ENCODE assay signal across 1 cellular context in genomic region chr7:156496491-156497264, GRCh38.
TF ChIP-seq lines count a peak whose summit lies in the region.

No MANE protein-coding gene starts in this region.

TF ChIP-seq in HepG2, 621 proteins besides CTCF, POLR2A, EP300 and RAD21 (continued from another document):
- TF ChIP-seq ZNF7 (CRISPR knock-in tag; IDR thresholded peaks at IDR 0.05) (no peak), CREB1 (IDR thresholded peaks at IDR 0.05) (no peak), CREB1 (CRISPR knock-in tag; IDR thresholded peaks at IDR 0.05) (0 out of 2 replicates have a peak, but pooled peaks have one; percentile 13), FOXO4 (CRISPR knock-in tag; conservative IDR thresholded peaks at IDR 0.05) (0 out of 2 replicates have a peak, but pooled peaks have one; percentile 47), MTF2 (CRISPR knock-in tag; IDR thresholded peaks at IDR 0.05; ENCODE audit: borderline replicate concordance) (no peak), ZNF646 (CRISPR knock-in tag; IDR thresholded peaks at IDR 0.05) (no peak), POLR2AphosphoS2 (IDR thresholded peaks at IDR 0.05; ENCODE audit: low read depth, low read length) (no peak), ZBTB38 (CRISPR knock-in tag; IDR thresholded peaks at IDR 0.05) (0 out of 2 replicates have a peak, but pooled peaks have one; percentile 31)
